27 cellular contexts compared by ENCODE assay signal in the genomic region with DNA sequence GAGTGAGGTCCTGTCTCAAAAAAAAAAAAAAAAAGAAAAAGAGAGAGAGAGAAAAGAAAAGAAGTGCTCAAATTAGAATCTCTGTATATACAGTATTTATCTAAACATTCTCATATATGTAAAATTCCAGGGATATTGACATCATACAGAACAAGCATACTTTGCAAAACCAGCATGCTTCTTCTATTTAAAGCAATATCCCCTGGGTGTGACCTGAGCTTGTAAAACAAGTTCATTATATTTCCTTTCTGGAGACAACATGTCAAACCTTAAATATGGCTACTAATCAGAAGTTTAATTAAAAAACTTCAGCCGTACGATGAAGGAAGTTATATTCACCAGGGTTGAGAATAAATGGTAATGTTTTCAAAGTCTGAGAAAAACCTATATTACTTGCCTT.
A peak's percentile ranks its signal among the peaks of the same experiment; 100 is the strongest.
DNase-seq lines count a peak whose midpoint lies in the region; ATAC-seq, FAIRE-seq and TF ChIP-seq lines count a peak whose summit lies in the region.
"Had no signal": no experiment of that assay in that cellular context is flagged by ENCODE, and none has a peak within 500 bp of the region (broad histone marks: within the 10 kb centered on the region; RNA-seq: fewer than 3 reads in every experiment).

No MANE protein-coding gene starts in this region.

- H3K9me3 ChIP-seq in Panc1 (ENCODE audit: control insufficient read depth, insufficient read depth, low read depth, low read length) (peaks cover 26% of the 10 kb centered on the region; the same call in 1 of the 2 replicates), endothelial cell of umbilical vein (replicated peaks; ENCODE audit: control insufficient read depth, insufficient read depth, low read length) (no peaks in the 10 kb centered on the region), mesenchymal stem cell (ENCODE audit: control insufficient read depth, low read length) (peaks cover 2% of the 10 kb centered on the region)
- H3K9me3 ChIP-seq: spleen, testis, uterus had no signal

- intact Hi-C loops in Panc1 (cut with micrococcal nuclease; ENCODE audit: unreplicated experiment), result no loop called here
- intact Hi-C loops in endothelial cell of umbilical vein (cut with micrococcal nuclease), result loop anchor here (2.0 kb wide), 1 partner anchor 46 kb away; no protein-coding TSS in a partner anchor

- CTCF ChIA-PET in Panc1 (lab: Charles Lee), result no interaction called here
- CTCF ChIA-PET in endothelial cell of umbilical vein (lab: Charles Lee), result interaction anchor here (1.0 to 2.2 kb wide), 2 partner anchors 46 to 92 kb away, joined by 3 to 10 read pairs; no protein-coding TSS in a partner anchor

- H3K9me1 ChIP-seq in endothelial cell of umbilical vein (replicated peaks; ENCODE audit: control insufficient read depth, extremely low read depth, insufficient read depth, low read length), result no peaks in the 10 kb centered on the region

- H3K4me3 ChIP-seq in Panc1 (ENCODE audit: low read depth in 2 of 2, low read length in 2 of 2) (no peak overlapping the region), endothelial cell of umbilical vein (replicated peaks in 1 of 3; ENCODE audit: insufficient read depth in 1 of 3, low read depth in 1 of 3, low read length in 3 of 3) (no peak overlapping the region), mesenchymal stem cell (ENCODE audit: insufficient read depth in 1 of 2, low read depth in 1 of 2, low read length in 2 of 2) (no peak overlapping the region)
- H3K4me3 ChIP-seq: GM12878, spleen, testis, uterus had no signal

- H3K27me3 ChIP-seq in Panc1 (ENCODE audit: control insufficient read depth, insufficient read depth, low read length) (no peaks in the 10 kb centered on the region), endothelial cell of umbilical vein (ENCODE audit: control insufficient read depth in 2 of 2, insufficient read depth in 2 of 2, low read length in 2 of 2) (no peaks in the 10 kb centered on the region), mesenchymal stem cell (ENCODE audit: control insufficient read depth in 1 of 2, insufficient read depth in 1 of 2, low read length in 2 of 2) (no peaks in the 10 kb centered on the region)
- H3K27me3 ChIP-seq: spleen, testis, uterus had no signal

- H3K27ac ChIP-seq in Panc1 (ENCODE audit: low read length) (peak overlapping the region; percentile 66; the same call in 1 of the 2 replicates), endothelial cell of umbilical vein (ENCODE audit: insufficient read depth, low read depth, low read length) (peak overlapping the region; percentile 95), mesenchymal stem cell (ENCODE audit: low read length, poor library complexity, severe bottlenecking) (peak overlapping the region; percentile 72)
- H3K27ac ChIP-seq: spleen, testis, uterus had no signal

- FAIRE-seq in endothelial cell of umbilical vein (lab: Jason Lieb, UNC), result no peak
- FAIRE-seq: GM12878, TTC549 had no signal

- peaks cover 6% of the 10 kb centered on the region; the same call in 1 of the 2 replicates for H3K4me1 ChIP-seq in Panc1 (ENCODE audit: control insufficient read depth, insufficient read depth, low read length)
- H3K4me1 ChIP-seq in endothelial cell of umbilical vein (ENCODE audit: control insufficient read depth, extremely low read depth, insufficient read depth, low read length), result peaks cover 31% of the 10 kb centered on the region
- no peaks in the 10 kb centered on the region for H3K4me1 ChIP-seq in mesenchymal stem cell (ENCODE audit: control insufficient read depth, insufficient read depth, low read depth, low read length)
- H3K4me1 ChIP-seq: spleen, testis, uterus had no signal

- DNase-seq in ELR (ENCODE audit: low read depth) (peak; percentile 42), Panc1 (ENCODE audit: low read depth, low spot score) (no peak), endothelial cell of umbilical vein (ENCODE audit: low read depth, low spot score) (no peak), mesenchymal stem cell (no peak), glomerular visceral epithelial cell (ENCODE audit: extremely low spot score) (no peak), globus pallidus (ENCODE audit: low spot score) (no peak)
- no peak for DNase-seq in stimulated activated CD4-positive, alpha-beta T cell treated with anti-CD3 and anti-CD28 coated beads, Interleukin-2, amount 100 ng/mL, for 48 hours
- DNase-seq in activated T-cell treated with anti-CD3 and anti-CD28 coated beads, Interleukin-2, amount 50 U/mL, for 48 hours, result no peak
- DNase-seq: activated CD4-positive, alpha-beta memory T cell treated with anti-CD3 and anti-CD28 coated beads for 36 hours; activated gamma-delta T cell; DND-41; effector CD8-positive, alpha-beta T cell; H7; MV-4-11; naive B cell; NCI-H1694 treated with DMSO at 0.1 percent for 48 hours; NCI-H82; SHP77 treated with DMSO at 0.1 percent for 48 hours; spleen; stimulated activated CD4-positive, alpha-beta T cell treated with anti-CD3 and anti-CD28 coated beads, Interleukin-4, amount 100 ng/mL, for 1 hour; T-helper 1 cell; testis had no signal

- no peak overlapping the region for H2BK5ac ChIP-seq in mesenchymal stem cell (ENCODE audit: low read depth, low read length, poor library complexity, severe bottlenecking)

- no peak for TF ChIP-seq POLR2A in endothelial cell of umbilical vein (IDR thresholded peaks at IDR 0.05; ENCODE audit: low read depth, low read length)

- no peaks in the 10 kb centered on the region for H3K79me2 ChIP-seq in endothelial cell of umbilical vein (ENCODE audit: control insufficient read depth, insufficient read depth, low read length)

- WGBS in mesenchymal stem cell, result no CpG with 5 or more reads among the region's 2 CpGs

- H3K23ac ChIP-seq in mesenchymal stem cell (ENCODE audit: low read length in 2 of 2), result no peak overlapping the region

- no peak overlapping the region for H2BK15ac ChIP-seq in mesenchymal stem cell (ENCODE audit: low read depth, poor library complexity, severe bottlenecking)

- H3K4me2 ChIP-seq in endothelial cell of umbilical vein (ENCODE audit: insufficient read depth, low read length), result peak overlapping the region; percentile 51
- H3K4me2 ChIP-seq in mesenchymal stem cell (ENCODE audit: low read length, poor library complexity, severe bottlenecking), result no peak overlapping the region

- dilution Hi-C loops in endothelial cell of umbilical vein (cut with MboI; ENCODE audit: extremely low pct_ligation_motif_present, low sequenced_read_pairs), result no loop called here

- H4K8ac ChIP-seq in mesenchymal stem cell (ENCODE audit: low read length), result no peak overlapping the region

- no peak overlapping the region for H3K18ac ChIP-seq in mesenchymal stem cell (ENCODE audit: low read depth in 1 of 2, low read length in 2 of 2)

- H3K4ac ChIP-seq in mesenchymal stem cell (ENCODE audit: low read depth in 1 of 2, low read length in 2 of 2), result no peak overlapping the region

- peak overlapping the region; percentile 81 for H3K9ac ChIP-seq in endothelial cell of umbilical vein (replicated peaks; ENCODE audit: extremely low read depth, insufficient read depth, low read length)
- peak overlapping the region; percentile 85 for H3K9ac ChIP-seq in mesenchymal stem cell (ENCODE audit: low read length)

- H2BK12ac ChIP-seq in mesenchymal stem cell (ENCODE audit: low read length in 2 of 2), result no peak overlapping the region

- TF ChIP-seq CTCF in Panc1 (IDR thresholded peaks at IDR 0.05) (no peak), endothelial cell of umbilical vein (IDR thresholded peaks at IDR 0.05; ENCODE audit: extremely low read depth in 1 of 2, insufficient read depth in 1 of 2, low read depth in 1 of 2, low read length in 2 of 2) (no peak)

- no peak overlapping the region for H3K14ac ChIP-seq in mesenchymal stem cell (ENCODE audit: low read length in 2 of 2)

- no peak overlapping the region for H2AFZ ChIP-seq in endothelial cell of umbilical vein (ENCODE audit: low read depth, low read length)
- no peak overlapping the region for H2AFZ ChIP-seq in mesenchymal stem cell (ENCODE audit: low read depth, low read length)

- POLR2A ChIA-PET in Panc1 (lab: Charles Lee) (interaction anchor here (0.7 kb wide), 1 partner anchor 147 kb away, joined by 5 read pairs; no protein-coding TSS in a partner anchor), endothelial cell of umbilical vein (lab: Charles Lee) (interaction anchor here (0.7 to 2.9 kb wide), 3 partner anchors 11 to 229 kb away, joined by 4 to 9 read pairs (median 4); no protein-coding TSS in a partner anchor)

- no peak overlapping the region for H2BK120ac ChIP-seq in mesenchymal stem cell (ENCODE audit: low read depth, low read length)

- no peak for ATAC-seq in Panc1
- ATAC-seq: activated CD4-positive, CD25-positive, alpha-beta regulatory T cell treated with anti-CD3 and anti-CD28 coated beads, Interleukin-2, amount 50 U/mL, for 24 hours; GM12878; stimulated activated memory B cell treated with anti-CD40 and anti-IgM and Interleukin-4, amounts not matched to agents 10 μg/mL and 1 μg/mL and 100 μg/mL, for 72 hours had no signal

- BruUV-seq in Panc1 (replicated peaks; lab: Mats Ljungman, UMichigan) (no TSS peak), endothelial cell of umbilical vein (replicated peaks; lab: Mats Ljungman, UMichigan) (no TSS peak)

- H3K36me3 ChIP-seq in Panc1 (ENCODE audit: control insufficient read depth, insufficient read depth, low read length) (no peaks in the 10 kb centered on the region), endothelial cell of umbilical vein (ENCODE audit: control insufficient read depth in 2 of 2, extremely low read depth in 1 of 2, insufficient read depth in 2 of 2, low read length in 2 of 2) (no peaks in the 10 kb centered on the region), mesenchymal stem cell (ENCODE audit: control insufficient read depth in 1 of 2, insufficient read depth in 2 of 2, low read depth in 1 of 2, low read length in 2 of 2) (no peaks in the 10 kb centered on the region)
- H3K36me3 ChIP-seq: spleen, uterus had no signal

- H4K91ac ChIP-seq in mesenchymal stem cell (ENCODE audit: low read length), result no peak overlapping the region

- H2AK5ac ChIP-seq in mesenchymal stem cell (ENCODE audit: low read length, severe bottlenecking), result no peak overlapping the region

- in situ Hi-C loops in Panc1 (cut with HindIII; ENCODE audit: low pct_unique_long_range_greater_than_20kb, low sequenced_read_pairs), result no loop called here

- H3K79me1 ChIP-seq in mesenchymal stem cell (replicated peaks; ENCODE audit: low read length, poor library complexity, severe bottlenecking), result peaks cover 1% of the 10 kb centered on the region

- no peaks in the 10 kb centered on the region for H4K20me1 ChIP-seq in endothelial cell of umbilical vein (replicated peaks; ENCODE audit: control insufficient read depth, extremely low read depth, insufficient read depth, low read length)

TF ChIP-seq in endothelial cell of umbilical vein, 7 proteins besides CTCF, POLR2A, EP300 and RAD21:
- TF ChIP-seq GATA2 (IDR thresholded peaks at IDR 0.05; ENCODE audit: insufficient read depth, insufficient read length, low read depth, low read length), result no peak
TF ChIP-seq in endothelial cell of umbilical vein: peak in this region for 0.
